9 cellular contexts compared by ENCODE assay signal in genomic region chr11:128890216-128890542, GRCh38.
DNase-seq lines count a peak whose midpoint lies in the region; TF ChIP-seq lines count a peak whose summit lies in the region.
"Had no signal": no experiment of that assay in that cellular context is flagged by ENCODE, and none has a peak within 500 bp of the region (broad histone marks: within the 10 kb centered on the region; RNA-seq: fewer than 3 reads in every experiment).

No MANE protein-coding gene starts in this region.

- in situ Hi-C loops in HAP-1 (cut with MboI; ENCODE audit: low sequenced_read_pairs) = loop anchor here (25.0 kb wide), 1 partner anchor 872 kb away; no protein-coding TSS in a partner anchor
- in situ Hi-C loops in astrocyte of the cerebellum (cut with HindIII; ENCODE audit: low sequenced_read_pairs) = loop anchor here (25.0 kb wide), 1 partner anchor 447 kb away; no protein-coding TSS in a partner anchor

- TF ChIP-seq CTCF in astrocyte of the cerebellum (IDR thresholded peaks at IDR 0.05; ENCODE audit: low read depth, low read length, missing control alignments) = no peak

- H3K9me3 ChIP-seq in HAP-1 (no peaks in the 10 kb centered on the region), iPS-18c (ENCODE audit: control insufficient read depth, insufficient read depth, low read length) (no peaks in the 10 kb centered on the region)

- H3K36me3 ChIP-seq in HAP-1 (replicated peaks) = no peaks in the 10 kb centered on the region

- H3K4me3 ChIP-seq in HAP-1 (peak overlapping the region; percentile 40), astrocyte of the cerebellum (ENCODE audit: low read depth, low read length) (peak overlapping the region; percentile 44), iPS-18c (ENCODE audit: insufficient read depth, low read depth, low read length) (peak overlapping the region; percentile 55), skin epidermis (peak overlapping the region in 6 of 7 experiments; percentile 28 to 54 (median 42))

- DNase-seq in HAP-1 (ENCODE audit: low spot score in 2 of 2) (no peak), astrocyte of the cerebellum (ENCODE audit: low read depth) (no peak), NAMALWA (ENCODE audit: low spot score) (no peak), cerebellar cortex (ENCODE audit: low spot score) (no peak), NCI-H446 (lab: John Stamatoyannopoulos, UW) (no peak)
- DNase-seq in activated CD4-positive, alpha-beta T cell treated with anti-CD3 and anti-CD28 coated beads for 4 hours = no peak
- DNase-seq: activated naive CD4-positive, alpha-beta T cell had no signal

- peak overlapping the region in 1 of 21 experiments; percentile 20 for H3K27ac ChIP-seq in skin epidermis

- H3K4me1 ChIP-seq in HAP-1 = peaks cover 12% of the 10 kb centered on the region

- no peaks in the 10 kb centered on the region for H3K27me3 ChIP-seq in HAP-1 (ENCODE audit: low read depth)
